In the genomic region with DNA sequence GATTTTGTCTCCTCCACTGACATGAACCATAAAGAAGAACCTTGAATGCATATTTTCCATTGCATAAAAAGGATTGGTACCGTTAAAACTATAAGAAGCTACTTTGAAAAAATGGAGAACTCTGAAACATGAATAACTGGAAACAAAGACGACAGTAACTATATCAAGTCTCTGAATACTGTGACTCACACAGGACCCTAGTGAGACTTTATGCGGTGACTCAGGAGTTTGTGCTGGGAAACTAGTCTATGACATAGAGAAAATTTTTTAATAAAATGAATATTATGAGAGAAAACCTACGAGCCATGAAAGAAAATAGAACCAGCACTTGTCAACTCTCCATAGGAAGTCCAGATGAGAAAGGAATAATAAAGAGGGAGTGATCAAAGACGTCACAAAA, we compare ENCODE assay signal across 27 cellular contexts.
"Had no signal": no experiment of that assay in that cellular context is flagged by ENCODE, and none has a peak within 500 bp of the region (broad histone marks: within the 10 kb centered on the region; RNA-seq: fewer than 3 reads in every experiment).

No MANE protein-coding gene starts in this region.

- H3K9me3 Mint-ChIP-seq: activated CD4-positive, alpha-beta memory T cell treated with anti-CD3 and anti-CD28 coated beads for 36 hours; activated T-helper 1 cell treated with anti-CD3 and anti-CD28 coated beads, Interleukin-12 subunit alpha, Interleukin-12 subunit beta, Interleukin-2, Interleukin-4 antibody, amounts not matched to agents 30 ng/mL and 10 ng/mL and 1 ng/mL, durations not matched to agents 14 hours and 24 hours and 36 hours; central memory CD8-positive, alpha-beta T cell; mesothelial cell of epicardium; naive B cell; nephron progenitor cell; stimulated activated naive B cell treated with anti-CD40 and anti-IgM and Interleukin-4, amounts not matched to agents 10 μg/mL and 1 μg/mL and 100 μg/mL, for 72 hours had no signal

- DNase-seq: activated CD4-positive, alpha-beta memory T cell treated with anti-CD3 and anti-CD28 coated beads for 36 hours; activated CD4-positive, alpha-beta T cell treated with anti-CD3 and anti-CD28 coated beads for 4 hours; activated CD8-positive, alpha-beta memory T cell treated with anti-CD3 and anti-CD28 coated beads, Interleukin-2, amount 50 U/mL, for 4 hours; activated gamma-delta T cell; activated naive CD4-positive, alpha-beta T cell treated with anti-CD3 and anti-CD28 coated beads, Interleukin-2, amount 50 U/mL, for 16 hours; activated naive CD8-positive, alpha-beta T cell treated with anti-CD3 and anti-CD28 coated beads, Interleukin-2, amount 50 U/mL, for 24 hours; activated T-cell treated with anti-CD3 and anti-CD28 coated beads, Interleukin-2, amount 50 U/mL, for 1 hour; amygdala; dorsolateral prefrontal cortex; effector memory CD4-positive, alpha-beta T cell; erythroblast; gastrocnemius medialis; islet precursor cell; left colon; naive B cell; nephron progenitor cell; ovary; stimulated activated CD4-positive, alpha-beta T cell treated with anti-CD3 and anti-CD28 coated beads, Interleukin-15, amount 100 ng/mL, for 24 hours; stimulated activated CD4-positive, alpha-beta T cell treated with anti-CD3 and anti-CD28 coated beads, Interleukin-2, amount 100 ng/mL, for 24 hours; stimulated activated naive B cell treated with anti-CD40 and anti-IgM and Interleukin-4, amounts not matched to agents 10 μg/mL and 1 μg/mL and 100 μg/mL, for 72 hours; stomach; T-cell; thyroid gland; upper lobe of right lung had no signal

- H3K27me3 Mint-ChIP-seq: central memory CD8-positive, alpha-beta T cell had no signal

- H3K4me1 Mint-ChIP-seq: activated naive CD8-positive, alpha-beta T cell treated with anti-CD3 and anti-CD28 coated beads, Interleukin-2, amount 50 U/mL, for 24 hours; central memory CD8-positive, alpha-beta T cell; mesothelial cell of epicardium; naive B cell; stimulated activated naive B cell treated with anti-CD40 and anti-IgM and Interleukin-4, amounts not matched to agents 10 μg/mL and 1 μg/mL and 100 μg/mL, for 72 hours; T-cell had no signal

- H3K27ac Mint-ChIP-seq: activated CD4-positive, alpha-beta memory T cell treated with anti-CD3 and anti-CD28 coated beads for 36 hours; activated naive CD8-positive, alpha-beta T cell treated with anti-CD3 and anti-CD28 coated beads, Interleukin-2, amount 50 U/mL, for 24 hours; activated T-helper 1 cell treated with anti-CD3 and anti-CD28 coated beads, Interleukin-12 subunit alpha, Interleukin-12 subunit beta, Interleukin-2, Interleukin-4 antibody, amounts not matched to agents 30 ng/mL and 10 ng/mL and 1 ng/mL, durations not matched to agents 14 hours and 24 hours and 36 hours; mesothelial cell of epicardium; nephron progenitor cell; stimulated activated naive B cell treated with anti-CD40 and anti-IgM and Interleukin-4, amounts not matched to agents 10 μg/mL and 1 μg/mL and 100 μg/mL, for 72 hours; T-cell had no signal

- H3K4me3 Mint-ChIP-seq: activated CD4-positive, alpha-beta memory T cell treated with anti-CD3 and anti-CD28 coated beads for 36 hours; activated naive CD8-positive, alpha-beta T cell treated with anti-CD3 and anti-CD28 coated beads, Interleukin-2, amount 50 U/mL, for 24 hours; activated T-helper 1 cell treated with anti-CD3 and anti-CD28 coated beads, Interleukin-12 subunit alpha, Interleukin-12 subunit beta, Interleukin-2, Interleukin-4 antibody, amounts not matched to agents 30 ng/mL and 10 ng/mL and 1 ng/mL, durations not matched to agents 14 hours and 24 hours and 36 hours; central memory CD8-positive, alpha-beta T cell; mesothelial cell of epicardium; naive B cell; nephron progenitor cell; stimulated activated naive B cell treated with anti-CD40 and anti-IgM and Interleukin-4, amounts not matched to agents 10 μg/mL and 1 μg/mL and 100 μg/mL, for 72 hours; T-cell had no signal

- H3K36me3 Mint-ChIP-seq: activated CD4-positive, alpha-beta memory T cell treated with anti-CD3 and anti-CD28 coated beads for 36 hours; mesothelial cell of epicardium; naive B cell; stimulated activated naive B cell treated with anti-CD40 and anti-IgM and Interleukin-4, amounts not matched to agents 10 μg/mL and 1 μg/mL and 100 μg/mL, for 72 hours; T-cell had no signal
